1 cellular context compared by ENCODE assay signal in genomic region chr5:152593388-152593787, GRCh38.
TF ChIP-seq lines count a peak whose summit lies in the region.

No MANE protein-coding gene starts in this region.

TF ChIP-seq in WTC11, 78 proteins besides CTCF, POLR2A, EP300 and RAD21 (continued from another document):
- TF ChIP-seq PRDM15 (CRISPR knock-in tag; IDR thresholded peaks at IDR 0.05) (no peak), ZNF416 (CRISPR knock-in tag; IDR thresholded peaks at IDR 0.05) (no peak), ELF4 (CRISPR knock-in tag; IDR thresholded peaks at IDR 0.05; ENCODE audit: low read depth) (no peak)
TF ChIP-seq in WTC11: peak in this region for 0.
